Comparison of ENCODE assay signal across 9 cellular contexts in the genomic region with DNA sequence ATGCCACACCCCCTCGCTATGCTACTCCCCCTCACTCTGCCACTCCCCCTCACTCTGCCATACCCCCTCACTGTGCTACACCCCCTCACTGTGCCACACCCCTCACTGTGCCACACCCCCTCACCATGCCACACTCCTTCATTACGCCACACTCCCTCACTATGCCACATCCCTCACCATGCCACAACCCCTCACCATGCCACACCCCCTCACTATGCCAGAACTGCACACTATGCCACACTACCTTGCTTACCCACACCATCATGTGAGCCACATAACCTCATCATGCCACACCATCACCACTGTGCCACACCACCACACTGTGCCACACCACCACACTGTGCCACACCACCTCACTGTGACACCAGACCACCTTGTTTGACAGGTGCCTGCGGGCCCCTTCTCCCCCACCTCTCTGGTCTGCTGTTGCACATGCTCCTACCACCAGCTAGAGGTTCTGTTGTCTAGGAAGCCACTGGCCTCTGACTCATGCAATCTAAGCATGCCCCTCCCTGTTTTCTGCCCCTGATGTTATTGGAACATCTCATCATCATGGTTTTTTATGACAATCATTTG. TPM values are rescaled to one million over a fixed set of nuclear protein-coding genes. Genes with fewer than 3 reads are reported as not detected.
DNase-seq lines count a peak whose midpoint lies in the region; ATAC-seq, FAIRE-seq and TF ChIP-seq lines count a peak whose summit lies in the region.
"Had no signal": no experiment of that assay in that cellular context is flagged by ENCODE, and none has a peak within 500 bp of the region (broad histone marks: within the 10 kb centered on the region; RNA-seq: fewer than 3 reads in every experiment).

No MANE protein-coding gene starts in this region.

- no peak overlapping the region for H3K27ac ChIP-seq in PC-3 (ENCODE audit: low read length)
- H3K27ac ChIP-seq: right lobe of liver had no signal

- H3K27me3 Mint-ChIP-seq in natural killer cell treated with Interleukin-12 subunit alpha and Interleukin-12 subunit beta and Interleukin-15 and Interleukin-18, amount 100 ng/mL, for 72 hours = no peaks in the 10 kb centered on the region

- peak overlapping the region; percentile 66 to 73 for H3K27ac Mint-ChIP-seq in natural killer cell treated with Interleukin-12 subunit alpha and Interleukin-12 subunit beta and Interleukin-15 and Interleukin-18, amount 100 ng/mL, for 72 hours

- in situ Hi-C loops in KBM-7 (cut with MboI; ENCODE audit: low pct_unique_long_range_greater_than_20kb, low sequenced_read_pairs) = no loop called here

- FAIRE-seq in bronchial epithelial cell (lab: Jason Lieb, UNC) = no peak

- ATAC-seq in PC-3 = peak; percentile 86
- peak; percentile 61 to 72 for ATAC-seq in natural killer cell treated with Interleukin-12 subunit alpha and Interleukin-12 subunit beta and Interleukin-15 and Interleukin-18, amount 100 ng/mL, for 72 hours

- DNase-seq in GDM1 (lab: John Stamatoyannopoulos, UW) (peak; percentile 14), PC-3 (peak; percentile 66), bronchial epithelial cell (ENCODE audit: low read depth) (peak; percentile 76), Ammon's horn (ENCODE audit: low spot score) (no peak), GF-D8 (lab: John Stamatoyannopoulos, UW) (no peak), NCI-H526 treated with DMSO at 0.1 percent for 48 hours (lab: John Stamatoyannopoulos, UW) (no peak), KBM-7 (no peak)
- DNase-seq in natural killer cell treated with Interleukin-12 subunit alpha and Interleukin-12 subunit beta and Interleukin-15 and Interleukin-18, amount 100 ng/mL, for 72 hours (ENCODE audit: low spot score) = no peak
- DNase-seq: right lobe of liver had no signal

- BruUV-seq in PC-3 (replicated peaks; lab: Mats Ljungman, UMichigan) = no TSS peak

- no peak overlapping the region for H3K9ac ChIP-seq in PC-3 (ENCODE audit: low read length)

- H3K36me3 ChIP-seq in PC-3 (ENCODE audit: low read depth, low read length) (no peaks in the 10 kb centered on the region), bronchial epithelial cell (ENCODE audit: control insufficient read depth, insufficient read depth, low read length) (no peaks in the 10 kb centered on the region)
- H3K36me3 ChIP-seq: right lobe of liver had no signal

- H3K4me2 ChIP-seq in PC-3 (ENCODE audit: low read length) = no peak overlapping the region

- no peaks in the 10 kb centered on the region for H3K9me2 ChIP-seq in PC-3 (replicated peaks; ENCODE audit: low read length)

- H3K4me1 ChIP-seq in PC-3 (ENCODE audit: insufficient read depth, low read length) = peaks cover 20% of the 10 kb centered on the region
- H3K4me1 ChIP-seq: right lobe of liver had no signal

- no peak overlapping the region for H2AFZ ChIP-seq in PC-3 (ENCODE audit: low read length)

- POLR2A ChIA-PET in PC-3 (lab: Charles Lee; ENCODE audit: unreplicated experiment) = no interaction called here

- H3K36me3 Mint-ChIP-seq in natural killer cell treated with Interleukin-12 subunit alpha and Interleukin-12 subunit beta and Interleukin-15 and Interleukin-18, amount 100 ng/mL, for 72 hours = no peaks in the 10 kb centered on the region

- H4K20me1 ChIP-seq in PC-3 (ENCODE audit: low read length) = no peaks in the 10 kb centered on the region

- no peaks in the 10 kb centered on the region for H3F3A ChIP-seq in PC-3 (ENCODE audit: low read length, unreplicated experiment)

- H3K79me2 ChIP-seq in PC-3 (ENCODE audit: low read length) = no peaks in the 10 kb centered on the region

- H3K27me3 ChIP-seq in PC-3 (ENCODE audit: low read length) (no peaks in the 10 kb centered on the region), bronchial epithelial cell (ENCODE audit: control insufficient read depth, insufficient read depth, low read length) (no peaks in the 10 kb centered on the region)
- H3K27me3 ChIP-seq: right lobe of liver had no signal

- intact Hi-C loops in PC-3 (cut with micrococcal nuclease) = no loop called here

- H3K4me3 ChIP-seq in PC-3 (ENCODE audit: low read length) = no peak overlapping the region
- no peak overlapping the region for H3K4me3 ChIP-seq in bronchial epithelial cell (ENCODE audit: low read depth, low read length)
- H3K4me3 ChIP-seq: right lobe of liver had no signal

- H3K9me3 ChIP-seq in PC-3 (ENCODE audit: low read length) = no peaks in the 10 kb centered on the region
- H3K9me3 ChIP-seq: right lobe of liver had no signal

- H3K4me1 Mint-ChIP-seq in natural killer cell treated with Interleukin-12 subunit alpha and Interleukin-12 subunit beta and Interleukin-15 and Interleukin-18, amount 100 ng/mL, for 72 hours (ENCODE audit: low read depth in 2 of 2) = peaks cover 70 to 71% of the 10 kb centered on the region in 2 donors

- no peaks in the 10 kb centered on the region for H3K9me3 Mint-ChIP-seq in natural killer cell treated with Interleukin-12 subunit alpha and Interleukin-12 subunit beta and Interleukin-15 and Interleukin-18, amount 100 ng/mL, for 72 hours

- no peak for TF ChIP-seq CTCF in PC-3 (conservative IDR thresholded peaks at IDR 0.05; ENCODE audit: low read depth, low read length)
- TF ChIP-seq CTCF in bronchial epithelial cell (IDR thresholded peaks at IDR 0.05; ENCODE audit: insufficient read depth, low read length, severe bottlenecking) = no peak

- CTCF ChIA-PET in PC-3 (lab: Charles Lee) = no interaction called here

- H3K4me3 Mint-ChIP-seq in natural killer cell treated with Interleukin-12 subunit alpha and Interleukin-12 subunit beta and Interleukin-15 and Interleukin-18, amount 100 ng/mL, for 72 hours = peak overlapping the region; percentile 56

RNA-seq across cellular contexts. Expression of a gene that starts 22.0 kb away (rescaled TPM):
- total RNA-seq in PC-3 (2014; rRNA removed) (1.9 and 3.7 TPM in 2 replicates), bronchial epithelial cell (not detected in 2 replicates)
- total RNA-seq in natural killer cell treated with Interleukin-12 subunit alpha and Interleukin-12 subunit beta and Interleukin-15 and Interleukin-18, amount 100 ng/mL, for 72 hours = not detected
- total RNA-seq: right lobe of liver had no signal

Comparison
In these comparisons a context has a peak if more than half of its experiments do, and no peak if none do; other contexts are left out.
1. DNase-seq: peak in GDM1 (single experiment), PC-3 (single experiment) and bronchial epithelial cell (single experiment); none in natural killer cell treated with Interleukin-12 subunit alpha and Interleukin-12 subunit beta and Interleukin-15 and Interleukin-18, amount 100 ng/mL, for 72 hours (single experiment), Ammon's horn (single experiment), GF-D8 (single experiment), NCI-H526 treated with DMSO at 0.1 percent for 48 hours (single experiment) and KBM-7 (single experiment).